30 cellular contexts compared by ENCODE assay signal in the genomic region with DNA sequence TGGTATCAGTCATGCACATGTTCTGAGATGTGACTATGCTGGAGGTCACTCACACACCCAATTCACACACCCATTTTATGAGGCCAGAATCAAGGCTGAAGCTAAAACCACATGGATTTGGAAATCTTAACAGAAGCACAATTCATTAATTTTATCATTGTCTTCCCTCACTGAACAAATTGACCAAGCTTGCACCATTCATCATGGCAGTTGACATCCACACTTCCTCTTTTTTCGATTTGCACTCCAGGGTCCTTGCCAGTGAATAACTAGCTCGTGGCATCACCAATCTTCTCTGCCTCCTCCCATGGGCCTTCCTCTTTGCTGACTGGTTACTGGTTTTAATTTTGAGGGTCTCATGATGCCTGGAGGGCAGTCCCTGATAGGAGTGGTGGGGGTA.
"Had no signal": no experiment of that assay in that cellular context is flagged by ENCODE, and none has a peak within 500 bp of the region (broad histone marks: within the 10 kb centered on the region; RNA-seq: fewer than 3 reads in every experiment).

No MANE protein-coding gene starts in this region.

- H3K36me3 ChIP-seq: ascending aorta, cardiac muscle cell had no signal

- H3K4me1 Mint-ChIP-seq: activated B cell treated with CpG ODN at 0.5 μM for 24 hours; activated CD4-positive, alpha-beta memory T cell treated with anti-CD3 and anti-CD28 coated beads, Interleukin-2, amount 10 ng/mL, durations not matched to agents 7 days and 5 days; activated naive CD4-positive, alpha-beta T cell treated with anti-CD3 and anti-CD28 coated beads, Interleukin-2, amount 50 U/mL, for 24 hours; activated naive CD8-positive, alpha-beta T cell treated with anti-CD3 and anti-CD28 coated beads, Interleukin-2, amount 10 ng/mL, durations not matched to agents 7 days and 5 days; central memory CD8-positive, alpha-beta T cell had no signal

- DNase-seq: activated B cell treated with CpG ODN at 0.5 μM for 24 hours; activated CD4-positive, alpha-beta memory T cell treated with anti-CD3 and anti-CD28 coated beads, Interleukin-2, amount 10 ng/mL, durations not matched to agents 7 days and 5 days; activated CD4-positive, alpha-beta T cell treated with anti-CD3 and anti-CD28 coated beads for 4 hours; activated CD4-positive, alpha-beta T cell treated with anti-CD3 and anti-CD28 coated beads, Interleukin-2, amount 50 U/mL, for 1 hour; activated CD4-positive, CD25-positive, alpha-beta regulatory T cell treated with anti-CD3 and anti-CD28 coated beads, Interleukin-2, amount 50 U/mL, for 72 hours; activated gamma-delta T cell; activated naive CD4-positive, alpha-beta T cell treated with Interleukin-2 at 50 U/mL for 16 hours; activated naive CD8-positive, alpha-beta T cell treated with anti-CD3 and anti-CD28 coated beads, Interleukin-2, amount 10 ng/mL, durations not matched to agents 7 days and 5 days; activated T-cell treated with anti-CD3 and anti-CD28 coated beads, Interleukin-2, amount 50 U/mL, for 24 hours; amygdala; NCI-H1048; NCI-H1105 treated with DMSO at 0.1 percent for 48 hours; NCI-H1436; NCI-H1694; NCI-H1930; NCI-H2081 treated with DMSO at 0.1 percent for 48 hours; NCI-H226; NCI-H524 treated with DMSO at 0.1 percent for 48 hours; NCI-H748 treated with DMSO at 0.1 percent for 48 hours; Right ventricle myocardium superior; SW 1271; T-helper 1 cell; T-helper 2 cell; T-helper 9 cell had no signal

- H3K9me3 ChIP-seq: ascending aorta had no signal

- H3K4me3 ChIP-seq: ascending aorta, cardiac muscle cell had no signal

- H3K4me3 Mint-ChIP-seq: activated B cell treated with CpG ODN at 0.5 μM for 24 hours; activated CD4-positive, alpha-beta memory T cell treated with anti-CD3 and anti-CD28 coated beads, Interleukin-2, amount 10 ng/mL, durations not matched to agents 7 days and 5 days; activated naive CD4-positive, alpha-beta T cell treated with anti-CD3 and anti-CD28 coated beads, Interleukin-2, amount 50 U/mL, for 24 hours; activated naive CD8-positive, alpha-beta T cell treated with anti-CD3 and anti-CD28 coated beads, Interleukin-2, amount 10 ng/mL, durations not matched to agents 7 days and 5 days; activated T-cell treated with anti-CD3 and anti-CD28 coated beads, Interleukin-2, amount 50 U/mL, for 24 hours; central memory CD8-positive, alpha-beta T cell had no signal

- H3K4me1 ChIP-seq: ascending aorta had no signal

- H3K27me3 ChIP-seq: ascending aorta, cardiac muscle cell had no signal

- H3K36me3 Mint-ChIP-seq: activated naive CD8-positive, alpha-beta T cell treated with anti-CD3 and anti-CD28 coated beads, Interleukin-2, amount 10 ng/mL, durations not matched to agents 7 days and 5 days had no signal

- H3K27ac Mint-ChIP-seq: activated B cell treated with CpG ODN at 0.5 μM for 24 hours; activated CD4-positive, alpha-beta memory T cell treated with anti-CD3 and anti-CD28 coated beads, Interleukin-2, amount 10 ng/mL, durations not matched to agents 7 days and 5 days; activated naive CD4-positive, alpha-beta T cell treated with anti-CD3 and anti-CD28 coated beads, Interleukin-2, amount 50 U/mL, for 24 hours; activated naive CD8-positive, alpha-beta T cell treated with anti-CD3 and anti-CD28 coated beads, Interleukin-2, amount 10 ng/mL, durations not matched to agents 7 days and 5 days; activated T-cell treated with anti-CD3 and anti-CD28 coated beads, Interleukin-2, amount 50 U/mL, for 24 hours; activated T-helper 2 cell treated with anti-CD3 and anti-CD28 coated beads, Interferon-gamma antibody, Interleukin-2, Interleukin-4, amounts not matched to agents 10 μg/mL and 5 μg/mL and 100 μg/mL, durations not matched to agents 14 hours and 24 hours and 36 hours had no signal

- H3K27ac ChIP-seq: ascending aorta, cardiac muscle cell, VCaP had no signal

- H3K27me3 Mint-ChIP-seq: activated naive CD8-positive, alpha-beta T cell treated with anti-CD3 and anti-CD28 coated beads, Interleukin-2, amount 10 ng/mL, durations not matched to agents 7 days and 5 days had no signal

- H3K9me3 Mint-ChIP-seq: activated B cell treated with CpG ODN at 0.5 μM for 24 hours; activated CD4-positive, alpha-beta memory T cell treated with anti-CD3 and anti-CD28 coated beads, Interleukin-2, amount 10 ng/mL, durations not matched to agents 7 days and 5 days; activated naive CD4-positive, alpha-beta T cell treated with anti-CD3 and anti-CD28 coated beads, Interleukin-2, amount 50 U/mL, for 24 hours; activated naive CD8-positive, alpha-beta T cell treated with anti-CD3 and anti-CD28 coated beads, Interleukin-2, amount 10 ng/mL, durations not matched to agents 7 days and 5 days; activated T-cell treated with anti-CD3 and anti-CD28 coated beads, Interleukin-2, amount 50 U/mL, for 24 hours; activated T-helper 2 cell treated with anti-CD3 and anti-CD28 coated beads, Interferon-gamma antibody, Interleukin-2, Interleukin-4, amounts not matched to agents 10 μg/mL and 5 μg/mL and 100 μg/mL, durations not matched to agents 14 hours and 24 hours and 36 hours had no signal
